Comparison of ENCODE assay signal across 18 cellular contexts in genomic region chr4:55367084-55367722, GRCh38.
"Had no signal": no experiment of that assay in that cellular context is flagged by ENCODE, and none has a peak within 500 bp of the region (broad histone marks: within the 10 kb centered on the region; RNA-seq: fewer than 3 reads in every experiment).

No MANE protein-coding gene starts in this region.

- H3K27me3 ChIP-seq: cardiac muscle cell, vagina had no signal

- H3K9me3 ChIP-seq: thoracic aorta, vagina had no signal

- H3K36me3 ChIP-seq: cardiac muscle cell, thoracic aorta had no signal

- ATAC-seq: activated CD8-positive, alpha-beta memory T cell treated with anti-CD3 and anti-CD28 coated beads, Interleukin-2, amount 10 ng/mL, durations not matched to agents 7 days and 5 days; activated naive CD4-positive, alpha-beta T cell treated with anti-CD3 and anti-CD28 coated beads, Interleukin-2, amount 50 U/mL, for 72 hours; activated T-cell treated with anti-CD3 and anti-CD28 coated beads, Interleukin-2, amount 50 U/mL, for 4 hours; esophagus mucosa; natural killer cell; stimulated activated naive CD8-positive, alpha-beta T cell treated with anti-CD3 and anti-CD28 coated beads, Interleukin-15, Interleukin-2, amounts not matched to agents 100 U/mL and 50 U/mL, for 24 hours had no signal

- H3K27ac ChIP-seq: cardiac muscle cell, thoracic aorta, vagina had no signal

- H3K4me3 ChIP-seq: cardiac muscle cell, thoracic aorta, vagina had no signal

- DNase-seq: activated CD4-positive, alpha-beta T cell treated with anti-CD3 and anti-CD28 coated beads for 1 hour; activated CD4-positive, alpha-beta T cell treated with anti-CD3 and anti-CD28 coated beads, Interleukin-2, amount 50 U/mL, for 48 hours; activated CD8-positive, alpha-beta memory T cell treated with anti-CD3 and anti-CD28 coated beads, Interleukin-2, amount 10 ng/mL, durations not matched to agents 7 days and 5 days; activated effector memory CD4-positive, alpha-beta T cell treated with anti-CD3 and anti-CD28 coated beads, Interleukin-2, amount 50 U/mL, for 16 hours; activated T-cell treated with anti-CD3 and anti-CD28 coated beads, Interleukin-2, amount 50 U/mL, for 4 hours; amniotic stem cell; immature natural killer cell; mammary epithelial cell; natural killer cell; stimulated activated CD4-positive, alpha-beta T cell treated with anti-CD3 and anti-CD28 coated beads, Interleukin-4, amount 100 ng/mL, for 1 hour; stimulated activated CD8-positive, alpha-beta memory T cell treated with anti-CD3 and anti-CD28 coated beads, Interleukin-4, amount 100 ng/mL, for 48 hours; stimulated activated naive CD8-positive, alpha-beta T cell treated with anti-CD3 and anti-CD28 coated beads, Interleukin-15, Interleukin-2, amounts not matched to agents 100 U/mL and 50 U/mL, for 24 hours; SW 1271 had no signal
